9 cellular contexts compared by ENCODE assay signal in the genomic region with DNA sequence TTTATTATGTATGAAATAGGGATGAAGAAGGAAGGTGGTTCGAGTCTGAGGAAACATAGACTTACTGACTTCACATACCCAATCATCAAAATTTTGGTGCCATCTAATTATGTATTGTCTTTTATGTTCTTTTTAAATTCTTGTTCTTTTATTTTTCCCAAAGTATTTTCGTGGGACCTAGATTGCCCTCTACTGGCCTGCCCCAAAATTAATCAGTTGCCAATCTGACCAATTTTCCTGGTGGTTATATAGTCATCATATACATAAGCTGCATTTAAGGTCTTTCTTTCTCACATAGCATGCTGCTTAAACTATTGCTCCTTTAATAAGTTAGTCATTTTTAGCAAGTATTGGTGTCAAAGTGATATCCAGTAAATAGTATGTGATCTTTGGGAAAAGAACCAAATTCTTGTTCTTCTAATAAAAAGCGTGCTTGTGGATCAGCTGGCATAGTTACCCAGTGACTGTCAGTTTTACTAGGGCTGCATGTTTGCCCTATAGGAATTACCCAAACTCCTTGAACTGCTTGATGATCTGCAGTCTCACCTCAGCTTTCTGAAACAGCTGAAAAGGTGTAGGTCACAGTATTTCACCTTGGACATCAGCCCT.
DNase-seq lines count a peak whose midpoint lies in the region; ATAC-seq and TF ChIP-seq lines count a peak whose summit lies in the region.
"Had no signal": no experiment of that assay in that cellular context is flagged by ENCODE, and none has a peak within 500 bp of the region (broad histone marks: within the 10 kb centered on the region; RNA-seq: fewer than 3 reads in every experiment).

No MANE protein-coding gene starts in this region.

- ATAC-seq in WTC11 = peak; percentile 46; the same call in 1 of the 2 replicates

- no peak overlapping the region for H3K4me3 ChIP-seq in HFF-Myc (replicated peaks; ENCODE audit: low read depth, low read length)

- no peaks in the 10 kb centered on the region for H3K36me3 Mint-ChIP-seq in WTC11

- TF ChIP-seq CTCF in HFF-Myc (IDR thresholded peaks at IDR 0.05; ENCODE audit: low read depth, low read length, missing control alignments) = peak; percentile 58
- no peak for TF ChIP-seq CTCF in WTC11 (IDR thresholded peaks at IDR 0.05)

- DNase-seq in COLO829 (ENCODE audit: low spot score) (peak; percentile 17), HFF-Myc (ENCODE audit: extremely low read depth, low read depth) (peak; percentile 9), WTC11 (ENCODE audit: low spot score) (no peak), kidney tubule cell (ENCODE audit: low spot score) (peak; percentile 24), HuH-7.5 (ENCODE audit: low spot score) (no peak), SW 1271 (lab: John Stamatoyannopoulos, UW) (no peak)
- no peak for DNase-seq in activated naive CD4-positive, alpha-beta T cell treated with anti-CD3 and anti-CD28 coated beads, Interleukin-2, amount 50 U/mL, for 16 hours
- DNase-seq in stimulated activated CD4-positive, alpha-beta T cell treated with anti-CD3 and anti-CD28 coated beads, Interleukin-4, amount 100 ng/mL, for 4 hours = no peak
- DNase-seq: NCI-H774 had no signal

- no peaks in the 10 kb centered on the region for H3K9me3 Mint-ChIP-seq in WTC11

- H3K27ac Mint-ChIP-seq in WTC11 = no peak overlapping the region

- H3K27me3 Mint-ChIP-seq in WTC11 (ENCODE audit: low read depth) = no peaks in the 10 kb centered on the region

- CTCF ChIA-PET in WTC11 (lab: Charles Lee) = interaction anchor here (0.6 to 2.1 kb wide), 16 partner anchors 8 to 1227 kb away, joined by 3 to 18 read pairs (median 4); no protein-coding TSS in a partner anchor

- peaks cover 5% of the 10 kb centered on the region; the same call in 1 of the 2 replicates for H3K4me1 Mint-ChIP-seq in WTC11

- H3K4me3 Mint-ChIP-seq in WTC11 = no peak overlapping the region

- POLR2A ChIA-PET in WTC11 (lab: Charles Lee) = no interaction called here

TF ChIP-seq in WTC11, 78 proteins besides CTCF, POLR2A, EP300 and RAD21:
- TF ChIP-seq ZNF138 (CRISPR knock-in tag; conservative IDR thresholded peaks at IDR 0.05) = no peak
- no peak for TF ChIP-seq ATF1 (CRISPR knock-in tag; IDR thresholded peaks at IDR 0.05)
- no peak for TF ChIP-seq NR1H2 (CRISPR knock-in tag; IDR thresholded peaks at IDR 0.05)
- TF ChIP-seq MYBL2 (CRISPR knock-in tag; IDR thresholded peaks at IDR 0.05) = no peak
- TF ChIP-seq ZNF232 (CRISPR knock-in tag; IDR thresholded peaks at IDR 0.05) = no peak
- TF ChIP-seq MXD4 (CRISPR knock-in tag; IDR thresholded peaks at IDR 0.05; ENCODE audit: borderline replicate concordance) = no peak
- TF ChIP-seq ARID4B (CRISPR knock-in tag; IDR thresholded peaks at IDR 0.05; ENCODE audit: borderline replicate concordance) = no peak
- no peak for TF ChIP-seq ZSCAN18 (CRISPR knock-in tag; IDR thresholded peaks at IDR 0.05)

Comparison
In these comparisons a context has a peak if more than half of its experiments do, and no peak if none do; other contexts are left out.
1. DNase-seq: peak in COLO829 (single experiment), HFF-Myc (single experiment) and kidney tubule cell (single experiment); none in WTC11 (single experiment), activated naive CD4-positive, alpha-beta T cell treated with anti-CD3 and anti-CD28 coated beads, Interleukin-2, amount 50 U/mL, for 16 hours (single experiment), HuH-7.5 (single experiment), stimulated activated CD4-positive, alpha-beta T cell treated with anti-CD3 and anti-CD28 coated beads, Interleukin-4, amount 100 ng/mL, for 4 hours (0 of 2) and SW 1271 (0 of 2).